1 cellular context compared by ENCODE assay signal in the genomic region with DNA sequence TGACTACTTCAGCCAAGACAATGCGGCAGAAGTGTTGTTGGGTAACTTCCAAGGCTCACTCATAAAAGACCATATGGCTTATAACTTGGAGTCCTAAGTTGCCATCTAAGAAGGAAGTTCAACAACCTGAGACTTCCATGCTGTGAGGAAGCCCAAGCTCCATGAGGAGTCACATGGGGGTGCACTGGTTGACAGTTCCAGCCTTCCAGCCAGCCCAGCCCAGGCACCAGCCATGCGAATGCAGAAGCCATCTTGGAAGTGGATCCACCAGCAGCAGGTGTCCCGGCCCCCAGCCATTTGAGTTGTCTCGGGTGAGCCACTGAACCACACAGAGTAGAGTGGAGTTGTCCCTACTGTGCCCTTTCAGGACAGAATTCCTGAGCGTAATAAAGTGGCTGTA.
TF ChIP-seq lines count a peak whose summit lies in the region.

No MANE protein-coding gene starts in this region.

TF ChIP-seq in HEK293, 187 proteins besides CTCF, POLR2A, EP300 and RAD21 (continued from another document and continues in another):
- no peak for TF ChIP-seq PRDM2 (tag by site-specific recombination; IDR thresholded peaks at IDR 0.05; ENCODE audit: borderline replicate concordance)
- no peak for TF ChIP-seq HOXA7 (CRISPR knock-in tag; IDR thresholded peaks at IDR 0.05; ENCODE audit: borderline replicate concordance)
- TF ChIP-seq ZFP41 (tag by site-specific recombination; IDR thresholded peaks at IDR 0.05; ENCODE audit: borderline replicate concordance), result no peak
- TF ChIP-seq ZBTB21 (tag by site-specific recombination; IDR thresholded peaks at IDR 0.05), result no peak
- no peak for TF ChIP-seq ZNF24 (tag by site-specific recombination; IDR thresholded peaks at IDR 0.05)
- no peak for TF ChIP-seq ZNF2 (tag by site-specific recombination; IDR thresholded peaks at IDR 0.05)
- TF ChIP-seq, protein P1, sequence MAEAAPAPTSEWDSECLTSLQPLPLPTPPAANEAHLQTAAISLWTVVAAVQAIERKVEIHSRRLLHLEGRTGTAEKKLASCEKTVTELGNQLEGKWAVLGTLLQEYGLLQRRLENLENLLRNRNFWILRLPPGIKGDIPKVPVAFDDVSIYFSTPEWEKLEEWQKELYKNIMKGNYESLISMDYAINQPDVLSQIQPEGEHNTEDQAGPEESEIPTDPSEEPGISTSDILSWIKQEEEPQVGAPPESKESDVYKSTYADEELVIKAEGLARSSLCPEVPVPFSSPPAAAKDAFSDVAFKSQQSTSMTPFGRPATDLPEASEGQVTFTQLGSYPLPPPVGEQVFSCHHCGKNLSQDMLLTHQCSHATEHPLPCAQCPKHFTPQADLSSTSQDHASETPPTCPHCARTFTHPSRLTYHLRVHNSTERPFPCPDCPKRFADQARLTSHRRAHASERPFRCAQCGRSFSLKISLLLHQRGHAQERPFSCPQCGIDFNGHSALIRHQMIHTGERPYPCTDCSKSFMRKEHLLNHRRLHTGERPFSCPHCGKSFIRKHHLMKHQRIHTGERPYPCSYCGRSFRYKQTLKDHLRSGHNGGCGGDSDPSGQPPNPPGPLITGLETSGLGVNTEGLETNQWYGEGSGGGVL (tag by site-specific recombination; IDR thresholded peaks at IDR 0.05), result no peak
- TF ChIP-seq ZNF184 (tag by site-specific recombination; IDR thresholded peaks at IDR 0.05), result peak; percentile 16; the same call in 1 of the 2 replicates
- TF ChIP-seq ZXDB (tag by site-specific recombination; IDR thresholded peaks at IDR 0.05), result no peak; the same call in 1 of the 2 replicates
- TF ChIP-seq, protein P2, sequence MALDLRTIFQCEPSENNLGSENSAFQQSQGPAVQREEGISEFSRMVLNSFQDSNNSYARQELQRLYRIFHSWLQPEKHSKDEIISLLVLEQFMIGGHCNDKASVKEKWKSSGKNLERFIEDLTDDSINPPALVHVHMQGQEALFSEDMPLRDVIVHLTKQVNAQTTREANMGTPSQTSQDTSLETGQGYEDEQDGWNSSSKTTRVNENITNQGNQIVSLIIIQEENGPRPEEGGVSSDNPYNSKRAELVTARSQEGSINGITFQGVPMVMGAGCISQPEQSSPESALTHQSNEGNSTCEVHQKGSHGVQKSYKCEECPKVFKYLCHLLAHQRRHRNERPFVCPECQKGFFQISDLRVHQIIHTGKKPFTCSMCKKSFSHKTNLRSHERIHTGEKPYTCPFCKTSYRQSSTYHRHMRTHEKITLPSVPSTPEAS (tag by site-specific recombination; IDR thresholded peaks at IDR 0.05), result no peak
- no peak for TF ChIP-seq ZNF146 (tag by site-specific recombination; IDR thresholded peaks at IDR 0.05)
- no peak for TF ChIP-seq PBX3 (CRISPR knock-in tag; IDR thresholded peaks at IDR 0.05)
- no peak for TF ChIP-seq ZBTB17 (tag by site-specific recombination; IDR thresholded peaks at IDR 0.05)
- no peak for TF ChIP-seq ZNF169 (tag by site-specific recombination; IDR thresholded peaks at IDR 0.05)
- no peak for TF ChIP-seq ZNF544 (tag by site-specific recombination; IDR thresholded peaks at IDR 0.05)
- TF ChIP-seq, protein P3, sequence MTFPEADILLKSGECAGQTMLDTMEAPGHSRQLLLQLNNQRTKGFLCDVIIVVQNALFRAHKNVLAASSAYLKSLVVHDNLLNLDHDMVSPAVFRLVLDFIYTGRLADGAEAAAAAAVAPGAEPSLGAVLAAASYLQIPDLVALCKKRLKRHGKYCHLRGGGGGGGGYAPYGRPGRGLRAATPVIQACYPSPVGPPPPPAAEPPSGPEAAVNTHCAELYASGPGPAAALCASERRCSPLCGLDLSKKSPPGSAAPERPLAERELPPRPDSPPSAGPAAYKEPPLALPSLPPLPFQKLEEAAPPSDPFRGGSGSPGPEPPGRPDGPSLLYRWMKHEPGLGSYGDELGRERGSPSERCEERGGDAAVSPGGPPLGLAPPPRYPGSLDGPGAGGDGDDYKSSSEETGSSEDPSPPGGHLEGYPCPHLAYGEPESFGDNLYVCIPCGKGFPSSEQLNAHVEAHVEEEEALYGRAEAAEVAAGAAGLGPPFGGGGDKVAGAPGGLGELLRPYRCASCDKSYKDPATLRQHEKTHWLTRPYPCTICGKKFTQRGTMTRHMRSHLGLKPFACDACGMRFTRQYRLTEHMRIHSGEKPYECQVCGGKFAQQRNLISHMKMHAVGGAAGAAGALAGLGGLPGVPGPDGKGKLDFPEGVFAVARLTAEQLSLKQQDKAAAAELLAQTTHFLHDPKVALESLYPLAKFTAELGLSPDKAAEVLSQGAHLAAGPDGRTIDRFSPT (tag by site-specific recombination; IDR thresholded peaks at IDR 0.05), result no peak
- TF ChIP-seq ZNF548 (tag by site-specific recombination; IDR thresholded peaks at IDR 0.05), result no peak
- no peak for TF ChIP-seq ZBTB49 (tag by site-specific recombination; IDR thresholded peaks at IDR 0.05; ENCODE audit: low read depth)
- no peak for TF ChIP-seq FEZF1 (tag by site-specific recombination; IDR thresholded peaks at IDR 0.05)
- TF ChIP-seq, protein P4, sequence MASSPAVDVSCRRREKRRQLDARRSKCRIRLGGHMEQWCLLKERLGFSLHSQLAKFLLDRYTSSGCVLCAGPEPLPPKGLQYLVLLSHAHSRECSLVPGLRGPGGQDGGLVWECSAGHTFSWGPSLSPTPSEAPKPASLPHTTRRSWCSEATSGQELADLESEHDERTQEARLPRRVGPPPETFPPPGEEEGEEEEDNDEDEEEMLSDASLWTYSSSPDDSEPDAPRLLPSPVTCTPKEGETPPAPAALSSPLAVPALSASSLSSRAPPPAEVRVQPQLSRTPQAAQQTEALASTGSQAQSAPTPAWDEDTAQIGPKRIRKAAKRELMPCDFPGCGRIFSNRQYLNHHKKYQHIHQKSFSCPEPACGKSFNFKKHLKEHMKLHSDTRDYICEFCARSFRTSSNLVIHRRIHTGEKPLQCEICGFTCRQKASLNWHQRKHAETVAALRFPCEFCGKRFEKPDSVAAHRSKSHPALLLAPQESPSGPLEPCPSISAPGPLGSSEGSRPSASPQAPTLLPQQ (tag by site-specific recombination; IDR thresholded peaks at IDR 0.05), result no peak
- no peak for TF ChIP-seq ZBTB20 (tag by site-specific recombination; IDR thresholded peaks at IDR 0.05)
- no peak for TF ChIP-seq ZNF114 (tag by site-specific recombination; IDR thresholded peaks at IDR 0.05)
- no peak for TF ChIP-seq KLF16 (tag by site-specific recombination; IDR thresholded peaks at IDR 0.05)
- TF ChIP-seq IKZF3 (tag by site-specific recombination; IDR thresholded peaks at IDR 0.05), result no peak
- TF ChIP-seq ZBTB7A (tag by site-specific recombination; IDR thresholded peaks at IDR 0.05; ENCODE audit: low read depth), result no peak
- TF ChIP-seq ZNF23 (tag by site-specific recombination; IDR thresholded peaks at IDR 0.05; ENCODE audit: borderline replicate concordance), result no peak
- TF ChIP-seq, protein P5, sequence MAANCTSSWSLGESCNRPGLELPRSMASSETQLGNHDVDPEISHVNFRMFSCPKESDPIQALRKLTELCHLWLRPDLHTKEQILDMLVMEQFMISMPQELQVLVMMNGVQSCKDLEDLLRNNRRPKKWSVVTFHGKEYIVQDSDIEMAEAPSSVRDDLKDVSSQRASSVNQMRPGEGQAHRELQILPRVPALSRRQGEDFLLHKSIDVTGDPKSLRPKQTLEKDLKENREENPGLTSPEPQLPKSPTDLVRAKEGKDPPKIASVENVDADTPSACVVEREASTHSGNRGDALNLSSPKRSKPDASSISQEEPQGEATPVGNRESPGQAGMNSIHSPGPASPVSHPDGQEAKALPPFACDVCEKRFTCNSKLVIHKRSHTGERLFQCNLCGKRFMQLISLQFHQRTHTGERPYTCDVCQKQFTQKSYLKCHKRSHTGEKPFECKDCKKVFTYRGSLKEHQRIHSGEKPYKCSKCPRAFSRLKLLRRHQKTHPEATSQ (tag by site-specific recombination; IDR thresholded peaks at IDR 0.05), result no peak
- TF ChIP-seq ZNF248 (tag by site-specific recombination; IDR thresholded peaks at IDR 0.05), result no peak
- TF ChIP-seq ZNF140 (tag by site-specific recombination; IDR thresholded peaks at IDR 0.05), result no peak
- no peak for TF ChIP-seq ZNF214 (tag by site-specific recombination; IDR thresholded peaks at IDR 0.05; ENCODE audit: borderline replicate concordance)
- no peak for TF ChIP-seq ZNF341 (tag by site-specific recombination; IDR thresholded peaks at IDR 0.05; ENCODE audit: low read depth)
- TF ChIP-seq, protein P6, sequence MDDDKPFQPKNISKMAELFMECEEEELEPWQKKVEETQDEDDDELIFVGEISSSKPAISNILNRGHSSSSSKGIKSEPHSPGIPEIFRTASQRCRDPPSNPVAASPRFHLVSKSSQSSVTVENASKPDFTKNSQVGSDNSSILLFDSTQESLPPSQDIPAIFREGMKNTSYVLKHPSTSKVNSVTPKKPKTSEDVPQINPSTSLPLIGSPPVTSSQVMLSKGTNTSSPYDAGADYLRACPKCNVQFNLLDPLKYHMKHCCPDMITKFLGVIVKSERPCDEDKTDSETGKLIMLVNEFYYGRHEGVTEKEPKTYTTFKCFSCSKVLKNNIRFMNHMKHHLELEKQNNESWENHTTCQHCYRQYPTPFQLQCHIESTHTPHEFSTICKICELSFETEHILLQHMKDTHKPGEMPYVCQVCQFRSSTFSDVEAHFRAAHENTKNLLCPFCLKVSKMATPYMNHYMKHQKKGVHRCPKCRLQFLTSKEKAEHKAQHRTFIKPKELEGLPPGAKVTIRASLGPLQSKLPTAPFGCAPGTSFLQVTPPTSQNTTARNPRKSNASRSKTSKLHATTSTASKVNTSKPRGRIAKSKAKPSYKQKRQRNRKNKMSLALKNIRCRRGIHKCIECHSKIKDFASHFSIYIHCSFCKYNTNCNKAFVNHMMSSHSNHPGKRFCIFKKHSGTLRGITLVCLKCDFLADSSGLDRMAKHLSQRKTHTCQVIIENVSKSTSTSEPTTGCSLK (tag by site-specific recombination; IDR thresholded peaks at IDR 0.05), result no peak
- TF ChIP-seq ZFP69B (tag by site-specific recombination; IDR thresholded peaks at IDR 0.05), result no peak
- TF ChIP-seq ZNF18 (tag by site-specific recombination; IDR thresholded peaks at IDR 0.05), result no peak
